Comparison of ENCODE assay signal across 8 cellular contexts in genomic region chr11:130131957-130132850, GRCh38. TPM values are rescaled to one million over a fixed set of nuclear protein-coding genes. Genes with fewer than 3 reads are reported as not detected.
DNase-seq lines count a peak whose midpoint lies in the region; ATAC-seq, FAIRE-seq and TF ChIP-seq lines count a peak whose summit lies in the region.

No MANE protein-coding gene starts in this region.

- H3K9me2 ChIP-seq in SK-N-SH = no peaks in the 10 kb centered on the region

- TF ChIP-seq EP300 in SK-N-SH (IDR thresholded peaks at IDR 0.05; ENCODE audit: borderline replicate concordance in 1 of 2, low read depth in 1 of 2, low read length in 1 of 2) = no peak

- no peak for FAIRE-seq in D721Med (lab: Jason Lieb, UNC)

- H4K20me1 ChIP-seq in SK-N-SH (ENCODE audit: insufficient read depth) = peaks cover 1% of the 10 kb centered on the region; the same call in 1 of the 2 replicates

- peak; percentile 95 for TF ChIP-seq RAD21 in SK-N-SH (IDR thresholded peaks at IDR 0.05; ENCODE audit: low read length)

- ATAC-seq in GM21360 (IDR thresholded peaks at IDR 0.05; ENCODE audit: unreplicated experiment) = peak; percentile 77
- ATAC-seq in GM21528 (IDR thresholded peaks at IDR 0.05; ENCODE audit: low FRiP score, unreplicated experiment) = no peak

- peaks cover 16% of the 10 kb centered on the region for H3F3A ChIP-seq in SK-N-SH (replicated peaks; ENCODE audit: insufficient read depth)

- DNase-seq in D721Med (ENCODE audit: insufficient read length, low spot score) (peak; percentile 66), M059J (ENCODE audit: low read depth) (peak; percentile 65), SK-N-SH (peak; percentile 83), ascending aorta (ENCODE audit: low spot score in 2 of 2) (peak in 1 of 2 donors; percentile 76), iPS DF 6.9 (ENCODE audit: low read depth, low spot score) (peak; percentile 74)
- DNase-seq in stimulated activated CD4-positive, alpha-beta T cell treated with anti-CD3 and anti-CD28 coated beads, Interleukin-2, amount 100 ng/mL, for 4 hours (ENCODE audit: low read depth) = peak; percentile 44

- H3K4me3 ChIP-seq in SK-N-SH (ENCODE audit: low read depth in 2 of 2, low read length in 1 of 2) (no peak overlapping the region), ascending aorta (no peak overlapping the region), iPS DF 6.9 (ENCODE audit: low read length) (no peak overlapping the region)

- intact Hi-C loops in ascending aorta (cut with DNase I) = loop anchor here (1.0 to 2.0 kb wide), 2 partner anchors 63 to 209 kb away; partner anchors contain the start of gene APLP2

- H3K4me1 ChIP-seq in SK-N-SH (ENCODE audit: control insufficient read depth in 1 of 2, insufficient read depth in 2 of 2, low read depth in 1 of 2, low read length in 1 of 2) (peaks cover 0 to 6% of the 10 kb centered on the region in 2 experiments; a peak in 1 of 4 replicates), ascending aorta (no peaks in the 10 kb centered on the region), iPS DF 6.9 (ENCODE audit: control insufficient read depth, insufficient read depth, low read length) (no peaks in the 10 kb centered on the region)

- 74% methylated on average over 9 of the region's 9 CpGs for WGBS in SK-N-SH (ENCODE audit: low lambda C conversion rate)
- no CpG with 5 or more reads among the region's 9 CpGs for WGBS in iPS DF 6.9 (ENCODE audit: insufficient coverage, insufficient read length)

- H3K79me2 ChIP-seq in SK-N-SH (ENCODE audit: insufficient read depth) = no peaks in the 10 kb centered on the region; the same call in 1 of the 2 replicates

- CTCF ChIA-PET in SK-N-SH (lab: Yijun Ruan, JAX) = interaction anchor here (0.6 to 6.6 kb wide), 64 partner anchors 8 to 366 kb away, joined by 3 to 150 read pairs (median 4); partner anchors contain the start of genes NFRKB and PRDM10

- no peak overlapping the region for H3K4me2 ChIP-seq in SK-N-SH

- H3K27ac ChIP-seq in SK-N-SH (ENCODE audit: low read depth in 2 of 2, low read length in 1 of 2) (no peak overlapping the region), ascending aorta (no peak overlapping the region), iPS DF 6.9 (ENCODE audit: low read length) (no peak overlapping the region)

- no peak overlapping the region for H3K9ac ChIP-seq in SK-N-SH

- H3K36me3 ChIP-seq in SK-N-SH (replicated peaks in 1 of 2; ENCODE audit: control insufficient read depth in 1 of 2, insufficient read depth in 2 of 2, low read length in 1 of 2) (peaks cover 81 to 84% of the 10 kb centered on the region in 2 experiments), ascending aorta (peaks cover 69 to 84% of the 10 kb centered on the region in 2 donors), iPS DF 6.9 (ENCODE audit: control insufficient read depth, insufficient read depth, low read length) (peaks cover 41% of the 10 kb centered on the region)

- TF ChIP-seq CTCF in D721Med (IDR thresholded peaks at IDR 0.05; ENCODE audit: insufficient read depth, missing control alignments) (peak; percentile 98), SK-N-SH (IDR thresholded peaks at IDR 0.05) (peak; percentile 87), ascending aorta (IDR thresholded peaks at IDR 0.05) (peak; percentile 72 to 81 (median 73))

- POLR2A ChIA-PET in SK-N-SH (lab: Yijun Ruan, JAX) = interaction anchor here (0.6 to 2.4 kb wide), 7 partner anchors 62 to 304 kb away, joined by 3 to 10 read pairs (median 3); partner anchors contain the start of gene PRDM10

- H3K27me3 ChIP-seq in SK-N-SH (ENCODE audit: insufficient read depth) (no peaks in the 10 kb centered on the region), ascending aorta (no peaks in the 10 kb centered on the region), iPS DF 6.9 (ENCODE audit: control insufficient read depth, insufficient read depth, low read length) (no peaks in the 10 kb centered on the region)

- no peak overlapping the region for H2AFZ ChIP-seq in SK-N-SH (ENCODE audit: low read depth)

- H3K9me3 ChIP-seq in SK-N-SH = no peaks in the 10 kb centered on the region
- H3K9me3 ChIP-seq in ascending aorta = no peaks in the 10 kb centered on the region
- no peaks in the 10 kb centered on the region for H3K9me3 ChIP-seq in iPS DF 6.9 (ENCODE audit: control insufficient read depth, insufficient read depth, low read length)

TF ChIP-seq in SK-N-SH, 30 proteins besides CTCF, POLR2A, EP300 and RAD21:
- TF ChIP-seq SMC3 (IDR thresholded peaks at IDR 0.05; ENCODE audit: low read depth, low read length) (peak; percentile 84), FOSL2 (IDR thresholded peaks at IDR 0.05; ENCODE audit: borderline replicate concordance, low read depth) (no peak)

RNA-seq across cellular contexts. Expression of gene ST14, which starts 27.4 kb away (rescaled TPM):
- total RNA-seq in M059J (2014; rRNA removed; shearing (Covaris generic)) = 0.30 and 0.44 TPM in 2 replicates
- not detected in 2 replicates for polyA plus RNA-seq in SK-N-SH (2012; rRNA removed)
- polyA plus RNA-seq in SK-N-SH (2012; cell fraction: cytosol; rRNA removed) = 0.01 TPM in 1 of 2 replicates, not detected in the other
- not detected in 2 replicates for polyA plus RNA-seq in SK-N-SH (2012; cell fraction: nucleus; rRNA removed)
- total RNA-seq in ascending aorta = 5.4 TPM
